Comparison of ENCODE assay signal across 1 cellular context in the genomic region with DNA sequence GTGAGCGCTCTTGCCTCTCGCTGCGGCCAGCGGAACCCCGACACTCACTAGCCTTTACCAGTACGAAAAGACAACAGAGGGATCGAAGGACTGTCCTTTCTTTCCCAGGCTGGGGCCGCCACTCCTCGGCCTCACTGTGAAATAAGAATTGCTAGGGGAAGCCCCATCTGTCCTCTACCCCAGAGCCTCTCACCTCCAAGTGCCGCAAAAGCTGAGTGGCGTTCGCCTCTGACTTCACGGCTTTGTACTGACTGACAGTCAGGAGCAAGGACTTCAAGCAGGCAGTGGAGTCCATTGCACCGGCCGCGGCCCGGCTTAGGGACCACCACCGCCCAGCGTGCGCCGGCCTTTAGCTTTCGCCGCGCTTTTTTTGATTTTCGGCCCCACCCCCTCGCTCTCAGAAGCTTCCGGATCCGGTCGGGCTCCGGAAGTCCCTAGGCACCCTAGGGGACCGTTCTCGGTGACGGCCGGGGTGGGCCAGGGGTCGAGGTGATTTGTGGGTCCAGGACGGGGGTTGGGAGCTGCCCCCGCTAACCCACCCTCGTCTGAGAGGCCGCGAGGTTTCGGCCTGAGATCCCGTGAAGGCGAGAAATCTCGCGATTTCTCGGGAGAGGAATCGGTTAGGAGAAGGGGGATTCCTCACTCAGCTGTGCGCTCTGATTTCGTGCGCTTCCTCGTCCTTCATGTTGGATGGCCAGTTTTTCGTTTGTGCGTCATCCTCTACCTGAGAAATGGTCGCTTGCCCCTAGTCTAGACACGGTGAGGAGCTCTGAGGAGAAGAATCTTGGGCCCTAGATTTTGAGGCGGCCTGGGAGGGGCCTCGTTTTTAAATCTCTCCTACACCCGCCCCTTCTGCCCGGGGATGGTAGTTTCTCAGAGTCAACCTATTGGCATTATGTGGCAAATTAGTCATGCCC.
TF ChIP-seq lines count a peak whose summit lies in the region.

CIP2A (minus strand) TSS at position 358 of the 917 bp plus-strand sequence; CDS start at position 295, 63 bp downstream.
A gene with protein sequence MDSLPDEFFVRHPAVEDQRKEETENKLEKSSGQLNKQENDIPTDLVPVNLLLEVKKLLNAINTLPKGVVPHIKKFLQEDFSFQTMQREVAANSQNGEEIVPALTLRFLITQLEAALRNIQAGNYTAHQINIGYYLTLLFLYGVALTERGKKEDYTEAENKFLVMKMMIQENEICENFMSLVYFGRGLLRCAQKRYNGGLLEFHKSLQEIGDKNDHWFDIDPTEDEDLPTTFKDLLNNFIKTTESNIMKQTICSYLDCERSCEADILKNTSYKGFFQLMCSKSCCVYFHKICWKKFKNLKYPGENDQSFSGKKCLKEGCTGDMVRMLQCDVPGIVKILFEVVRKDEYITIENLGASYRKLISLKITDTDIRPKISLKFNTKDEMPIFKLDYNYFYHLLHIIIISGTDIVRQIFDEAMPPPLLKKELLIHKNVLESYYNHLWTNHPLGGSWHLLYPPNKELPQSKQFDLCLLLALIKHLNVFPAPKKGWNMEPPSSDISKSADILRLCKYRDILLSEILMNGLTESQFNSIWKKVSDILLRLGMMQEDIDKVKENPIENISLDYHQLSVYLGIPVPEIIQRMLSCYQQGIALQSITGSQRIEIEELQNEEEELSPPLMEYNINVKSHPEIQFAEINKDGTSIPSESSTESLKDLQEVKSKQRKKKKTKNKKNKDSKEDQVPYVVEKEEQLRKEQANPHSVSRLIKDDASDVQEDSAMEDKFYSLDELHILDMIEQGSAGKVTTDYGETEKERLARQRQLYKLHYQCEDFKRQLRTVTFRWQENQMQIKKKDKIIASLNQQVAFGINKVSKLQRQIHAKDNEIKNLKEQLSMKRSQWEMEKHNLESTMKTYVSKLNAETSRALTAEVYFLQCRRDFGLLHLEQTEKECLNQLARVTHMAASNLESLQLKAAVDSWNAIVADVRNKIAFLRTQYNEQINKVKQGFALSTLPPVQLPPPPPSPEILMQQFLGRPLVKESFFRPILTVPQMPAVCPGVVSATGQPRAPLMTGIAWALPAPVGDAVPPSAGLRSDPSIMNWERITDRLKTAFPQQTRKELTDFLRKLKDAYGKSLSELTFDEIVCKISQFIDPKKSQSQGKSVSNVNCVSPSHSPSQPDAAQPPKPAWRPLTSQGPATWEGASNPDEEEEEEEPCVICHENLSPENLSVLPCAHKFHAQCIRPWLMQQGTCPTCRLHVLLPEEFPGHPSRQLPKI (plus strand): TSS at position 642 of the 917 bp plus-strand sequence. CDS start 15,685 bp downstream, outside the sequence.

TF ChIP-seq in GM12878, 131 proteins besides CTCF, POLR2A, EP300 and RAD21 (continued from another document and continues in another):
- TF ChIP-seq NFYA (IDR thresholded peaks at IDR 0.05; ENCODE audit: borderline replicate concordance, low read depth, low read length) = no peak
- peak; percentile 99 for TF ChIP-seq POLR2AphosphoS5 (IDR thresholded peaks at IDR 0.05; ENCODE audit: low read length)
- peak; percentile 55; the same call in 1 of the 2 replicates for TF ChIP-seq HCFC1 (IDR thresholded peaks at IDR 0.05; ENCODE audit: low read length)
- TF ChIP-seq STAT1 (conservative IDR thresholded peaks at IDR 0.05) = no peak
- TF ChIP-seq, protein P1, sequence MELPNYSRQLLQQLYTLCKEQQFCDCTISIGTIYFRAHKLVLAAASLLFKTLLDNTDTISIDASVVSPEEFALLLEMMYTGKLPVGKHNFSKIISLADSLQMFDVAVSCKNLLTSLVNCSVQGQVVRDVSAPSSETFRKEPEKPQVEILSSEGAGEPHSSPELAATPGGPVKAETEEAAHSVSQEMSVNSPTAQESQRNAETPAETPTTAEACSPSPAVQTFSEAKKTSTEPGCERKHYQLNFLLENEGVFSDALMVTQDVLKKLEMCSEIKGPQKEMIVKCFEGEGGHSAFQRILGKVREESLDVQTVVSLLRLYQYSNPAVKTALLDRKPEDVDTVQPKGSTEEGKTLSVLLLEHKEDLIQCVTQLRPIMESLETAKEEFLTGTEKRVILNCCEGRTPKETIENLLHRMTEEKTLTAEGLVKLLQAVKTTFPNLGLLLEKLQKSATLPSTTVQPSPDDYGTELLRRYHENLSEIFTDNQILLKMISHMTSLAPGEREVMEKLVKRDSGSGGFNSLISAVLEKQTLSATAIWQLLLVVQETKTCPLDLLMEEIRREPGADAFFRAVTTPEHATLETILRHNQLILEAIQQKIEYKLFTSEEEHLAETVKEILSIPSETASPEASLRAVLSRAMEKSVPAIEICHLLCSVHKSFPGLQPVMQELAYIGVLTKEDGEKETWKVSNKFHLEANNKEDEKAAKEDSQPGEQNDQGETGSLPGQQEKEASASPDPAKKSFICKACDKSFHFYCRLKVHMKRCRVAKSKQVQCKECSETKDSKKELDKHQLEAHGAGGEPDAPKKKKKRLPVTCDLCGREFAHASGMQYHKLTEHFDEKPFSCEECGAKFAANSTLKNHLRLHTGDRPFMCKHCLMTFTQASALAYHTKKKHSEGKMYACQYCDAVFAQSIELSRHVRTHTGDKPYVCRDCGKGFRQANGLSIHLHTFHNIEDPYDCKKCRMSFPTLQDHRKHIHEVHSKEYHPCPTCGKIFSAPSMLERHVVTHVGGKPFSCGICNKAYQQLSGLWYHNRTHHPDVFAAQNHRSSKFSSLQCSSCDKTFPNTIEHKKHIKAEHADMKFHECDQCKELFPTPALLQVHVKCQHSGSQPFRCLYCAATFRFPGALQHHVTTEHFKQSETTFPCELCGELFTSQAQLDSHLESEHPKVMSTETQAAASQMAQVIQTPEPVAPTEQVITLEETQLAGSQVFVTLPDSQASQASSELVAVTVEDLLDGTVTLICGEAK (IDR thresholded peaks at IDR 0.05; ENCODE audit: borderline replicate concordance) = peak; percentile 95
- 0 out of 2 replicates have a peak, but pooled peaks have one; percentile 15 for TF ChIP-seq SMC3 (IDR thresholded peaks at IDR 0.05; ENCODE audit: borderline replicate concordance, low read length)
- TF ChIP-seq ATF7 (IDR thresholded peaks at IDR 0.05; ENCODE audit: low read depth) = peak; percentile 55; the same call in 1 of the 2 replicates
- TF ChIP-seq TCF7 (IDR thresholded peaks at IDR 0.05; ENCODE audit: borderline replicate concordance) = 0 out of 2 replicates have a peak, but pooled peaks have one; percentile 17
- TF ChIP-seq MTA2 (IDR thresholded peaks at IDR 0.05; ENCODE audit: low read depth) = no peak; the same call in 1 of the 2 replicates
- TF ChIP-seq TBL1XR1 (IDR thresholded peaks at IDR 0.05; ENCODE audit: low read depth, low read length) = 0 out of 2 replicates have a peak, but pooled peaks have one; percentile 21
- no peak for TF ChIP-seq ESRRA (IDR thresholded peaks at IDR 0.05; ENCODE audit: low read length)
- no peak for TF ChIP-seq MYC (IDR thresholded peaks at IDR 0.05; ENCODE audit: insufficient read depth, insufficient read length, insufficient replicate concordance, low read length, severe bottlenecking)
- peak; percentile 84 for TF ChIP-seq RELB (IDR thresholded peaks at IDR 0.05; ENCODE audit: low read depth)
- no peak for TF ChIP-seq BMI1 (IDR thresholded peaks at IDR 0.05; ENCODE audit: borderline replicate concordance)
- no peak for TF ChIP-seq CUX1 (IDR thresholded peaks at IDR 0.05; ENCODE audit: insufficient replicate concordance, low read depth, low read length)
- TF ChIP-seq CBX3 (IDR thresholded peaks at IDR 0.05; ENCODE audit: borderline replicate concordance, low read depth) = no peak
- TF ChIP-seq IKZF2 (IDR thresholded peaks at IDR 0.05) = peak in 1 of 2 experiments; percentile 20; a peak in 1 of 4 replicates
- peak; percentile 90 for TF ChIP-seq ELK1 (IDR thresholded peaks at IDR 0.05; ENCODE audit: low read depth, low read length)
- TF ChIP-seq RB1 (IDR thresholded peaks at IDR 0.05; ENCODE audit: borderline replicate concordance) = peak; percentile 67; the same call in 1 of the 2 replicates
- no peak for TF ChIP-seq CEBPB (IDR thresholded peaks at IDR 0.05; ENCODE audit: borderline replicate concordance in 1 of 2, low read depth in 2 of 2, low read length in 2 of 2)
- peak; percentile 9; the same call in 1 of the 2 replicates for TF ChIP-seq FOXM1 (IDR thresholded peaks at IDR 0.05; ENCODE audit: low read depth, low read length)
- TF ChIP-seq IKZF1 (conservative IDR thresholded peaks at IDR 0.05) = peak; percentile 60; the same call in 1 of the 2 replicates
- TF ChIP-seq, protein P2, sequence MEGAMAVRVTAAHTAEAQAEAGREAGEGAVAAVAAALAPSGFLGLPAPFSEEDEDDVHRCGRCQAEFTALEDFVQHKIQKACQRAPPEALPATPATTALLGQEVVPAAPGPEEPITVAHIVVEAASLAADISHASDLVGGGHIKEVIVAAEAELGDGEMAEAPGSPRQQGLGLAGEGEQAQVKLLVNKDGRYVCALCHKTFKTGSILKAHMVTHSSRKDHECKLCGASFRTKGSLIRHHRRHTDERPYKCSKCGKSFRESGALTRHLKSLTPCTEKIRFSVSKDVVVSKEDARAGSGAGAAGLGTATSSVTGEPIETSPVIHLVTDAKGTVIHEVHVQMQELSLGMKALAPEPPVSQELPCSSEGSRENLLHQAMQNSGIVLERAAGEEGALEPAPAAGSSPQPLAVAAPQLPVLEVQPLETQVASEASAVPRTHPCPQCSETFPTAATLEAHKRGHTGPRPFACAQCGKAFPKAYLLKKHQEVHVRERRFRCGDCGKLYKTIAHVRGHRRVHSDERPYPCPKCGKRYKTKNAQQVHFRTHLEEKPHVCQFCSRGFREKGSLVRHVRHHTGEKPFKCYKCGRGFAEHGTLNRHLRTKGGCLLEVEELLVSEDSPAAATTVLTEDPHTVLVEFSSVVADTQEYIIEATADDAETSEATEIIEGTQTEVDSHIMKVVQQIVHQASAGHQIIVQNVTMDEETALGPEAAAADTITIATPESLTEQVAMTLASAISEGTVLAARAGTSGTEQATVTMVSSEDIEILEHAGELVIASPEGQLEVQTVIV (IDR thresholded peaks at IDR 0.05; ENCODE audit: borderline replicate concordance, partially characterized antibody) = peak; percentile 55
- TF ChIP-seq CHD4 (IDR thresholded peaks at IDR 0.05) = no peak
- 0 out of 2 replicates have a peak, but pooled peaks have one; percentile 27 for TF ChIP-seq SREBF2 (IDR thresholded peaks at IDR 0.05; ENCODE audit: low read length)
- TF ChIP-seq, protein P3, sequence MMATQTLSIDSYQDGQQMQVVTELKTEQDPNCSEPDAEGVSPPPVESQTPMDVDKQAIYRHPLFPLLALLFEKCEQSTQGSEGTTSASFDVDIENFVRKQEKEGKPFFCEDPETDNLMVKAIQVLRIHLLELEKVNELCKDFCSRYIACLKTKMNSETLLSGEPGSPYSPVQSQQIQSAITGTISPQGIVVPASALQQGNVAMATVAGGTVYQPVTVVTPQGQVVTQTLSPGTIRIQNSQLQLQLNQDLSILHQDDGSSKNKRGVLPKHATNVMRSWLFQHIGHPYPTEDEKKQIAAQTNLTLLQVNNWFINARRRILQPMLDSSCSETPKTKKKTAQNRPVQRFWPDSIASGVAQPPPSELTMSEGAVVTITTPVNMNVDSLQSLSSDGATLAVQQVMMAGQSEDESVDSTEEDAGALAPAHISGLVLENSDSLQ (IDR thresholded peaks at IDR 0.05) = peak; percentile 61
- TF ChIP-seq JUND (IDR thresholded peaks at IDR 0.05; ENCODE audit: low read depth, low read length) = no peak
- no peak for TF ChIP-seq BACH1 (IDR thresholded peaks at IDR 0.05; ENCODE audit: borderline replicate concordance)
- peak; percentile 5 to 40; a peak in 2 of 4 replicates for TF ChIP-seq BHLHE40 (IDR thresholded peaks at IDR 0.05; ENCODE audit: borderline replicate concordance in 1 of 2, low read depth in 2 of 2, low read length in 1 of 2)
- TF ChIP-seq HDAC2 (IDR thresholded peaks at IDR 0.05) = peak; percentile 96
- TF ChIP-seq KDM1A (IDR thresholded peaks at IDR 0.05; ENCODE audit: borderline replicate concordance) = no peak
